30 cellular contexts compared by ENCODE assay signal in the genomic region with DNA sequence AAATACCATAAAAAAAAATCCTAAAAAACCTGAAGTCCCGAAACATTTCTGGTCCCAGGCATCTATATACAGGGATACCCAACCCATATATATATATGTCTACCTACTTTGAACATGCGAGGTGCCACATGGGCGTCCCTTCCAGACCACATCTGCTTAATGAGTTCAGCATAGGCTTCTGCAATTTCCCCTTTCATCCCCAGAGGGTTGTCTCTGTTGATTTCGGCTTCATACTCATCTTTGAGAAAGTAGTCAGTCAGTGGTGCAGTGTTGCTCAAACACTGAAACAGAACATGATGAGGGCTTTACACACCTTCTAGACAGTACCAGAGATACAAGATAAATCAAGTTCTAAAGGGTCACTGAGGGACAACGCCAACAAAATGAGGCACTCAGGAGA.
"Had no signal": no experiment of that assay in that cellular context is flagged by ENCODE, and none has a peak within 500 bp of the region (broad histone marks: within the 10 kb centered on the region; RNA-seq: fewer than 3 reads in every experiment).

No MANE protein-coding gene starts in this region.

- H3K4me3 Mint-ChIP-seq: effector memory CD8-positive, alpha-beta T cell; mesothelial cell of epicardium; naive B cell; natural killer cell treated with Interleukin-12 subunit alpha and Interleukin-12 subunit beta and Interleukin-15 and Interleukin-18, amount 100 ng/mL, for 72 hours; neural crest cell; type B pancreatic cell had no signal

- H3K27ac ChIP-seq: epithelial cell of prostate, gastrocnemius medialis, left lung, neutrophil, prostate gland, right atrium auricular region, testis, tibial artery had no signal

- H3K9me3 Mint-ChIP-seq: effector memory CD8-positive, alpha-beta T cell; mesothelial cell of epicardium; naive B cell; natural killer cell treated with Interleukin-12 subunit alpha and Interleukin-12 subunit beta and Interleukin-15 and Interleukin-18, amount 100 ng/mL, for 72 hours; neural crest cell; type B pancreatic cell had no signal

- FAIRE-seq: endometrium, kidney had no signal

- H3K4me2 ChIP-seq: smooth muscle cell had no signal

- H3K27ac Mint-ChIP-seq: mesothelial cell of epicardium; natural killer cell treated with Interleukin-12 subunit alpha and Interleukin-12 subunit beta and Interleukin-15 and Interleukin-18, amount 100 ng/mL, for 72 hours; type B pancreatic cell had no signal

- H3K4me1 Mint-ChIP-seq: mesothelial cell of epicardium, naive B cell, neural crest cell had no signal

- H3K9me3 ChIP-seq: gastrocnemius medialis, left lung, mucosa of descending colon, neutrophil, prostate gland, right atrium auricular region, testis, tibial artery had no signal

- H3K27me3 Mint-ChIP-seq: effector memory CD8-positive, alpha-beta T cell; naive B cell; natural killer cell treated with Interleukin-12 subunit alpha and Interleukin-12 subunit beta and Interleukin-15 and Interleukin-18, amount 100 ng/mL, for 72 hours; type B pancreatic cell had no signal

- ATAC-seq: effector memory CD8-positive, alpha-beta T cell; esophagus mucosa; gastrocnemius medialis; left lung; mucosa of descending colon; natural killer cell treated with Interleukin-12 subunit alpha and Interleukin-12 subunit beta and Interleukin-15 and Interleukin-18, amount 100 ng/mL, for 72 hours; sciatic nerve; stimulated activated naive CD8-positive, alpha-beta T cell treated with anti-CD3 and anti-CD28 coated beads, Interleukin-15, Interleukin-2, amounts not matched to agents 100 U/mL and 50 U/mL, for 24 hours had no signal

- H3K4me1 ChIP-seq: gastrocnemius medialis, left lung, prostate gland, right atrium auricular region, testis, tibial artery had no signal

- H3K27me3 ChIP-seq: gastrocnemius medialis, left lung, neutrophil, right atrium auricular region, testis, tibial artery had no signal

- DNase-seq: cortex of kidney; effector memory CD8-positive, alpha-beta T cell; foreskin fibroblast; gastrocnemius medialis; head of caudate nucleus; kidney; left lung; mesenchymal stem cell; mucosa of descending colon; naive B cell; stimulated activated CD4-positive, alpha-beta T cell treated with anti-CD3 and anti-CD28 coated beads, Interleukin-12 subunit alpha, Interleukin-12 subunit beta, amount 100 ng/mL, for 4 hours; stimulated activated CD4-positive, alpha-beta T cell treated with anti-CD3 and anti-CD28 coated beads, Interleukin-1b, Interleukin-23, amount 100 ng/mL, for 48 hours; stimulated activated CD4-positive, alpha-beta T cell treated with anti-CD3 and anti-CD28 coated beads, Interleukin-4, amount 100 ng/mL, for 1 hour; stimulated activated CD8-positive, alpha-beta memory T cell treated with anti-CD3 and anti-CD28 coated beads, Interleukin-4, amount 100 ng/mL, for 48 hours; stimulated activated naive CD8-positive, alpha-beta T cell treated with anti-CD3 and anti-CD28 coated beads, Interleukin-15, Interleukin-2, amounts not matched to agents 100 U/mL and 50 U/mL, for 24 hours; substantia nigra; testis; tibial artery had no signal

- H3K4me3 ChIP-seq: gastrocnemius medialis, left lung, mucosa of descending colon, prostate gland, right atrium auricular region, smooth muscle cell, testis, tibial artery had no signal
